ENCODE assay signal across 9 cellular contexts in the genomic region with DNA sequence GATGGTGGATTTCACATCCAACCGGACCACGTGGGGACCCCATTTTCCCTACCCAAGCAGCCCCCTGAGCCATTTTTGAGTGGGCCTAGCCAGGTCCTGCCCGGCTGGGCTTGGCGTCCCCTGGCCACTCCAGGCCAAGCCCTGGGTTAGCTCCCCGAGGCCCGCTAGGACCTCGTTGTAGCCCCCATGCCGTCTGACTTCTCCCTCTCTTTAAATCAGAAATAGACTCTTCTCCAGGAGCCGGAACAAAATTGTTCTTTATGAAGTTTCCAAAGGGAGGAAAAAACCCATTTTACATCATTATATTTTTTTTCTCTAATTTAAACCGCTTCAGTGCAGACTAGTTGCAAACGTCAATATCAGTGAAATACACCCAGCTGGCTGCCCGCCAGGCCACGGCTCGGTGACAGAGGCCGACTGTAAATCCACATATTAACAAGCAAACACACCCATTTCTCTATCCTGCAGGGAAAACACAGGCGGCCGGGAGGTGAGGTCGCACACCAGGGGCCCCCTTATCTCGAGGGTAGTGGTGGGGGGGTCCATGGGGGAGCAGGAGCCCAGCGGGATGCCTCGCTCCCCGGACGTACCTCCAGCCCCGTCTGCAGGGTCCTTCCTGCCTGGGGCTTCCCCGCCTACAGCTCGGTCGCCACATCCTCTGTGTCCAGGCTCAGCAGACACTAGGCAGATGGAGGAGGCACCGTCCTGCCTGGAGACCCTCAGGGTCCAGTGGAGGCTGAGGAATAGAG.
A peak's percentile ranks its signal among the peaks of the same experiment; 100 is the strongest.
DNase-seq lines count a peak whose midpoint lies in the region; ATAC-seq, FAIRE-seq and TF ChIP-seq lines count a peak whose summit lies in the region.
"Had no signal": no experiment of that assay in that cellular context is flagged by ENCODE, and none has a peak within 500 bp of the region (broad histone marks: within the 10 kb centered on the region; RNA-seq: fewer than 3 reads in every experiment).

No MANE protein-coding gene starts in this region.

- TF ChIP-seq CTCF in MM.1S (IDR thresholded peaks at IDR 0.05; ENCODE audit: low read length) (no peak), kidney (IDR thresholded peaks at IDR 0.05; ENCODE audit: borderline replicate concordance, extremely low read depth, insufficient read depth) (no peak)

- H3K4me3 ChIP-seq in MM.1S (ENCODE audit: low read length) (peak overlapping the region; percentile 51), kidney (ENCODE audit: low read length in 2 of 2) (no peak overlapping the region)

- intact Hi-C loops in kidney (cut with DNase I): no loop called here

- peaks cover 15% of the 10 kb centered on the region for H3K4me1 Mint-ChIP-seq in activated T-cell treated with anti-CD3 and anti-CD28 coated beads, Interleukin-2, amount 50 U/mL, for 72 hours (ENCODE audit: low read depth)

- peak; percentile 34 to 54 for ATAC-seq in activated T-cell treated with anti-CD3 and anti-CD28 coated beads, Interleukin-2, amount 50 U/mL, for 72 hours (replicated peaks in 1 of 2)
- ATAC-seq in HG03342 (IDR thresholded peaks at IDR 0.05; ENCODE audit: unreplicated experiment) (no peak), GM18502 (IDR thresholded peaks at IDR 0.05; ENCODE audit: poor library complexity, unreplicated experiment) (no peak)

- no peaks in the 10 kb centered on the region for H3K9me2 ChIP-seq in MM.1S (replicated peaks; ENCODE audit: insufficient read depth, low read length)

- H3K27ac ChIP-seq in MM.1S (ENCODE audit: low read length) (no peak overlapping the region), kidney (ENCODE audit: low read depth in 2 of 2, low read length in 2 of 2) (no peak overlapping the region)
- H3K27ac ChIP-seq: KMS-11 had no signal

- peak overlapping the region; percentile 55 for H3K4me2 ChIP-seq in MM.1S (ENCODE audit: low read depth, low read length)
- H3K4me2 ChIP-seq: KMS-11 had no signal

- H2AFZ ChIP-seq in MM.1S (ENCODE audit: low read length): peak overlapping the region; percentile 16

- H3K79me2 ChIP-seq in MM.1S (ENCODE audit: low read length): no peaks in the 10 kb centered on the region

- H4K20me1 ChIP-seq in MM.1S (ENCODE audit: insufficient read depth, low read length): no peaks in the 10 kb centered on the region

- H3K4me1 ChIP-seq in MM.1S (ENCODE audit: low read length) (no peaks in the 10 kb centered on the region), kidney (ENCODE audit: control insufficient read depth in 1 of 2, insufficient read depth in 1 of 2, low read depth in 1 of 2, low read length in 2 of 2) (peaks cover 0 to 8% of the 10 kb centered on the region in 2 donors)

- H3K36me3 ChIP-seq in MM.1S (replicated peaks; ENCODE audit: insufficient read depth, low read length) (no peaks in the 10 kb centered on the region), kidney (ENCODE audit: control insufficient read depth in 1 of 2, insufficient read depth in 2 of 2, low read length in 2 of 2) (no peaks in the 10 kb centered on the region)

- DNase-seq in ELR (ENCODE audit: low read depth) (peak; percentile 19), MM.1S (no peak), kidney (peak; percentile 82), hepatic stellate cell (ENCODE audit: low spot score) (no peak), NCI-H446 treated with DMSO at 0.1 percent for 48 hours (lab: John Stamatoyannopoulos, UW) (no peak)
- peak; percentile 13 to 36 for DNase-seq in activated T-cell treated with anti-CD3 and anti-CD28 coated beads, Interleukin-2, amount 50 U/mL, for 72 hours

- H3K27me3 Mint-ChIP-seq in activated T-cell treated with anti-CD3 and anti-CD28 coated beads, Interleukin-2, amount 50 U/mL, for 72 hours (ENCODE audit: low read depth): no peaks in the 10 kb centered on the region

- H3K9ac ChIP-seq in MM.1S (ENCODE audit: low read length) (peak overlapping the region; percentile 25; the same call in 1 of the 2 replicates), kidney (ENCODE audit: low read length in 2 of 2) (no peak overlapping the region)
- H3K9ac ChIP-seq: KMS-11 had no signal

- no peaks in the 10 kb centered on the region for H3K9me3 Mint-ChIP-seq in activated T-cell treated with anti-CD3 and anti-CD28 coated beads, Interleukin-2, amount 50 U/mL, for 72 hours

- peak overlapping the region; percentile 44 to 53 for H3K4me3 Mint-ChIP-seq in activated T-cell treated with anti-CD3 and anti-CD28 coated beads, Interleukin-2, amount 50 U/mL, for 72 hours

- H3F3A ChIP-seq in MM.1S (ENCODE audit: insufficient read depth, low read length): no peaks in the 10 kb centered on the region

- no peaks in the 10 kb centered on the region for H3K36me3 Mint-ChIP-seq in activated T-cell treated with anti-CD3 and anti-CD28 coated beads, Interleukin-2, amount 50 U/mL, for 72 hours (ENCODE audit: insufficient read depth in 2 of 2)

- H3K27ac Mint-ChIP-seq in activated T-cell treated with anti-CD3 and anti-CD28 coated beads, Interleukin-2, amount 50 U/mL, for 72 hours: no peak overlapping the region

- no peak for FAIRE-seq in kidney (lab: Jason Lieb, UNC)

- H3K9me3 ChIP-seq in MM.1S (replicated peaks; ENCODE audit: insufficient read depth, low read length): no peaks in the 10 kb centered on the region
- H3K9me3 ChIP-seq in kidney (ENCODE audit: control insufficient read depth in 1 of 2, low read length in 2 of 2): no peaks in the 10 kb centered on the region

- H3K27me3 ChIP-seq in MM.1S (replicated peaks; ENCODE audit: insufficient read depth, low read length): peaks cover 42% of the 10 kb centered on the region

Comparison
In these comparisons a context has a peak if more than half of its experiments do, and no peak if none do; other contexts are left out.
1. DNase-seq: peak in ELR (single experiment), activated T-cell treated with anti-CD3 and anti-CD28 coated beads, Interleukin-2, amount 50 U/mL, for 72 hours (2 of 2) and kidney (single experiment); none in MM.1S (single experiment), hepatic stellate cell (single experiment) and NCI-H446 treated with DMSO at 0.1 percent for 48 hours (single experiment).
2. ATAC-seq: peak in activated T-cell treated with anti-CD3 and anti-CD28 coated beads, Interleukin-2, amount 50 U/mL, for 72 hours (2 of 2); none in HG03342 (single experiment) and GM18502 (single experiment).